1 cellular context compared by ENCODE assay signal in the genomic region with DNA sequence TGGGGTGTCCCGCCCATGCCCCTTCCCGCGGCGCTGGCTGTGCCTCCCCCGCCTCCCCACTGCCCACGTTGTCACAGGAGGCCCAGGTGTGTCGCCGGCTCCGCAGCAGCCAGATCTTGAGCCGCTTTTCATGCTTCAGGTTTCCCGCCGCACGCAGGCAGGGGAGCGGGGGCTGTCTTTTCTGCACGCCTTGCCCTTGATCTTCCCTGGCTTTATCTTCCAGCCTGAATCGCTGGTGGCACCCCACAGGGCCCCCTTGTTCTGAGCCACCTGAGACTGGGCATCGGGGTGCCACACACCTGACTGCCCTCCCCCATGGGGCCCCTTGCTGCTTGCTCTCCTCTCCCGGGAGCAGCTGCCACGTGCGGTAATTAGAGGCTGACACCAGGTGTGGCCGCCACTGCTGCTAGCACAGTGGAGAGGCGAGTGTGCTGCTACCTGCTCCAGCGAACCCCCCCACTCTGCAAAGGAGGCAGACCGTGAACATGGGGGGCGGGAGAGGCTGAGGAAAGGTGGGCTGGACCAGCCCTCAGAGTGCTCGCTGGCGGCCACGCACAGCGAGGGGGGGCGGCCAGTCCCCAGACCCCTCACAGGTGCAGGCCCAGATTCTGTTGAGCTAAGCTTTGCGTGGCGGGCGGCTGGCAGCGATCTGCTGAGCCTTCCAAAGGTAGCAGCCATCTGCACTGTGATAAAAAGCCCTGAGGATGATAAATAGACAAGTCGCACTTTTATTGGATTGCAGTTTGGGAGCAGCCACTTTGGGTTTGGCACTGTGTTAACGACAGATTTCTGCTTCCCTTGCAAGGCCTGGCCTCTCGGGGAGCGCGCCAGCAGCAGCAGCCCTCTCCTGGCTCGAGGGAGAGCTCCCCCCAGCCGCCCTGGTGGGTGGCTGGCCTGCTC.
TF ChIP-seq lines count a peak whose summit lies in the region.

No MANE protein-coding gene starts in this region.

TF ChIP-seq in WTC11, 78 proteins besides CTCF, POLR2A, EP300 and RAD21 (continued from another document):
- TF ChIP-seq, protein P1, sequence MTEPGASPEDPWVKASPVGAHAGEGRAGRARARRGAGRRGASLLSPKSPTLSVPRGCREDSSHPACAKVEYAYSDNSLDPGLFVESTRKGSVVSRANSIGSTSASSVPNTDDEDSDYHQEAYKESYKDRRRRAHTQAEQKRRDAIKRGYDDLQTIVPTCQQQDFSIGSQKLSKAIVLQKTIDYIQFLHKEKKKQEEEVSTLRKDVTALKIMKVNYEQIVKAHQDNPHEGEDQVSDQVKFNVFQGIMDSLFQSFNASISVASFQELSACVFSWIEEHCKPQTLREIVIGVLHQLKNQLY (CRISPR knock-in tag; IDR thresholded peaks at IDR 0.05): no peak
- no peak for TF ChIP-seq IRF1 (CRISPR knock-in tag; IDR thresholded peaks at IDR 0.05)
- no peak for TF ChIP-seq EMX1 (CRISPR knock-in tag; IDR thresholded peaks at IDR 0.05)
- TF ChIP-seq ZNF396 (CRISPR knock-in tag; IDR thresholded peaks at IDR 0.05; ENCODE audit: borderline replicate concordance): no peak
- no peak for TF ChIP-seq NR3C1 (CRISPR knock-in tag; conservative IDR thresholded peaks at IDR 0.05; ENCODE audit: low read depth)
- TF ChIP-seq, protein P2, sequence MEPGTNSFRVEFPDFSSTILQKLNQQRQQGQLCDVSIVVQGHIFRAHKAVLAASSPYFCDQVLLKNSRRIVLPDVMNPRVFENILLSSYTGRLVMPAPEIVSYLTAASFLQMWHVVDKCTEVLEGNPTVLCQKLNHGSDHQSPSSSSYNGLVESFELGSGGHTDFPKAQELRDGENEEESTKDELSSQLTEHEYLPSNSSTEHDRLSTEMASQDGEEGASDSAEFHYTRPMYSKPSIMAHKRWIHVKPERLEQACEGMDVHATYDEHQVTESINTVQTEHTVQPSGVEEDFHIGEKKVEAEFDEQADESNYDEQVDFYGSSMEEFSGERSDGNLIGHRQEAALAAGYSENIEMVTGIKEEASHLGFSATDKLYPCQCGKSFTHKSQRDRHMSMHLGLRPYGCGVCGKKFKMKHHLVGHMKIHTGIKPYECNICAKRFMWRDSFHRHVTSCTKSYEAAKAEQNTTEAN (CRISPR knock-in tag; IDR thresholded peaks at IDR 0.05): peak; percentile 32; the same call in 1 of the 2 replicates
- TF ChIP-seq, protein P3, sequence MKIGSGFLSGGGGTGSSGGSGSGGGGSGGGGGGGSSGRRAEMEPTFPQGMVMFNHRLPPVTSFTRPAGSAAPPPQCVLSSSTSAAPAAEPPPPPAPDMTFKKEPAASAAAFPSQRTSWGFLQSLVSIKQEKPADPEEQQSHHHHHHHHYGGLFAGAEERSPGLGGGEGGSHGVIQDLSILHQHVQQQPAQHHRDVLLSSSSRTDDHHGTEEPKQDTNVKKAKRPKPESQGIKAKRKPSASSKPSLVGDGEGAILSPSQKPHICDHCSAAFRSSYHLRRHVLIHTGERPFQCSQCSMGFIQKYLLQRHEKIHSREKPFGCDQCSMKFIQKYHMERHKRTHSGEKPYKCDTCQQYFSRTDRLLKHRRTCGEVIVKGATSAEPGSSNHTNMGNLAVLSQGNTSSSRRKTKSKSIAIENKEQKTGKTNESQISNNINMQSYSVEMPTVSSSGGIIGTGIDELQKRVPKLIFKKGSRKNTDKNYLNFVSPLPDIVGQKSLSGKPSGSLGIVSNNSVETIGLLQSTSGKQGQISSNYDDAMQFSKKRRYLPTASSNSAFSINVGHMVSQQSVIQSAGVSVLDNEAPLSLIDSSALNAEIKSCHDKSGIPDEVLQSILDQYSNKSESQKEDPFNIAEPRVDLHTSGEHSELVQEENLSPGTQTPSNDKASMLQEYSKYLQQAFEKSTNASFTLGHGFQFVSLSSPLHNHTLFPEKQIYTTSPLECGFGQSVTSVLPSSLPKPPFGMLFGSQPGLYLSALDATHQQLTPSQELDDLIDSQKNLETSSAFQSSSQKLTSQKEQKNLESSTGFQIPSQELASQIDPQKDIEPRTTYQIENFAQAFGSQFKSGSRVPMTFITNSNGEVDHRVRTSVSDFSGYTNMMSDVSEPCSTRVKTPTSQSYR (CRISPR knock-in tag; IDR thresholded peaks at IDR 0.05): no peak
